18 cellular contexts compared by ENCODE assay signal in genomic region chr4:61517144-61517543, GRCh38.
A peak's percentile ranks its signal among the peaks of the same experiment; 100 is the strongest.
DNase-seq lines count a peak whose midpoint lies in the region; ATAC-seq and TF ChIP-seq lines count a peak whose summit lies in the region.
"Had no signal": no experiment of that assay in that cellular context is flagged by ENCODE, and none has a peak within 500 bp of the region (broad histone marks: within the 10 kb centered on the region; RNA-seq: fewer than 3 reads in every experiment).

No MANE protein-coding gene starts in this region.

- no peaks in the 10 kb centered on the region for H3K27me3 Mint-ChIP-seq in GM23338 (ENCODE audit: insufficient read depth, low read depth, poor library complexity)
- no peaks in the 10 kb centered on the region for H3K27me3 Mint-ChIP-seq in neural crest cell (ENCODE audit: low read depth)
- no peaks in the 10 kb centered on the region for H3K27me3 Mint-ChIP-seq in MCF 10A (ENCODE audit: insufficient read depth, unreplicated experiment)
- H3K27me3 Mint-ChIP-seq: activated T-helper 17 cell treated with anti-CD3 and anti-CD28 coated beads, Interleukin-2, amount 50 U/mL, for 72 hours; naive B cell had no signal

- H3K4me2 ChIP-seq in GM23338 = peak overlapping the region; percentile 66

- H3K27ac ChIP-seq in GM23338 (ENCODE audit: low read depth) (no peak overlapping the region), Panc1 (ENCODE audit: low read length) (no peak overlapping the region)
- H3K27ac ChIP-seq: gastrocnemius medialis, left lung, psoas muscle, VCaP had no signal

- H3K4me1 Mint-ChIP-seq in GM23338 (peaks cover 53% of the 10 kb centered on the region), neural crest cell (peaks cover 18% of the 10 kb centered on the region), MCF 10A (ENCODE audit: insufficient read depth, unreplicated experiment) (peaks cover 11% of the 10 kb centered on the region)
- H3K4me1 Mint-ChIP-seq: activated T-helper 17 cell treated with anti-CD3 and anti-CD28 coated beads, Interleukin-2, amount 50 U/mL, for 72 hours; naive B cell had no signal

- H2AFZ ChIP-seq in GM23338 = no peak overlapping the region; the same call in 1 of the 2 replicates

- H3K4me3 Mint-ChIP-seq in GM23338 (peak overlapping the region; percentile 64; the same call in 2 of the 3 replicates), neural crest cell (no peak overlapping the region), MCF 10A (ENCODE audit: unreplicated experiment) (no peak overlapping the region)
- H3K4me3 Mint-ChIP-seq: activated T-helper 17 cell treated with anti-CD3 and anti-CD28 coated beads, Interleukin-2, amount 50 U/mL, for 72 hours; naive B cell had no signal

- peak; percentile 54 to 64 for TF ChIP-seq CTCF in GM23338 (conservative IDR thresholded peaks at IDR 0.05; ENCODE audit: low read depth in 2 of 2)
- TF ChIP-seq CTCF in Panc1 (IDR thresholded peaks at IDR 0.05) = peak; percentile 31
- TF ChIP-seq CTCF in neural crest cell (conservative IDR thresholded peaks at IDR 0.05) = peak; percentile 52
- TF ChIP-seq CTCF in MCF 10A (IDR thresholded peaks at IDR 0.05; ENCODE audit: unreplicated experiment) = no peak
- no peak for TF ChIP-seq CTCF in GM13976 (IDR thresholded peaks at IDR 0.05; ENCODE audit: borderline replicate concordance, control extremely low read depth, extremely low read depth, insufficient read depth, missing control alignments)

- ATAC-seq in GM23338 (peak; percentile 99), Panc1 (peak; percentile 60), HG03045 (IDR thresholded peaks at IDR 0.05; ENCODE audit: unreplicated experiment) (no peak)
- ATAC-seq: activated T-helper 17 cell treated with anti-CD3 and anti-CD28 coated beads, Interleukin-2, amount 50 U/mL, for 72 hours; gastrocnemius medialis; left lung; psoas muscle had no signal

- in situ Hi-C loops in Panc1 (cut with HindIII; ENCODE audit: low pct_unique_long_range_greater_than_20kb, low sequenced_read_pairs) (no loop called here), GM13976 (cut with MboI; ENCODE audit: low sequenced_read_pairs, unreplicated experiment) (no loop called here)

- H3K9me3 Mint-ChIP-seq in GM23338 = no peaks in the 10 kb centered on the region
- peaks cover 4% of the 10 kb centered on the region for H3K9me3 Mint-ChIP-seq in neural crest cell
- H3K9me3 Mint-ChIP-seq in MCF 10A (ENCODE audit: unreplicated experiment) = no peaks in the 10 kb centered on the region

- H3K36me3 Mint-ChIP-seq in GM23338 (ENCODE audit: low read depth) (no peaks in the 10 kb centered on the region), neural crest cell (ENCODE audit: low read depth) (peaks cover 9% of the 10 kb centered on the region), MCF 10A (ENCODE audit: insufficient read depth, unreplicated experiment) (no peaks in the 10 kb centered on the region)
- H3K36me3 Mint-ChIP-seq: naive B cell had no signal

- POLR2A ChIA-PET in Panc1 (lab: Charles Lee) (no interaction called here), MCF 10A (lab: Yijun Ruan, JAX) (no interaction called here)

- no peaks in the 10 kb centered on the region for H3K9me2 ChIP-seq in GM23338 (ENCODE audit: insufficient read depth)

- H3K27ac Mint-ChIP-seq in GM23338 (peak overlapping the region; percentile 82; the same call in 1 of the 2 replicates), neural crest cell (ENCODE audit: unreplicated experiment) (no peak overlapping the region), MCF 10A (ENCODE audit: low read depth, unreplicated experiment) (no peak overlapping the region)
- H3K27ac Mint-ChIP-seq: activated T-helper 17 cell treated with anti-CD3 and anti-CD28 coated beads, Interleukin-2, amount 50 U/mL, for 72 hours; naive B cell had no signal

- H3K36me3 ChIP-seq in GM23338 (ENCODE audit: insufficient read depth) (no peaks in the 10 kb centered on the region), Panc1 (ENCODE audit: control insufficient read depth, insufficient read depth, low read length) (no peaks in the 10 kb centered on the region), iPS-15b (ENCODE audit: control insufficient read depth, insufficient read depth, low read length) (no peaks in the 10 kb centered on the region)
- H3K36me3 ChIP-seq: gastrocnemius medialis, left lung had no signal

- no peaks in the 10 kb centered on the region for H3K9me3 ChIP-seq in Panc1 (ENCODE audit: control insufficient read depth, insufficient read depth, low read depth, low read length)
- H3K9me3 ChIP-seq in iPS-15b (ENCODE audit: control insufficient read depth, insufficient read depth, low read length) = no peaks in the 10 kb centered on the region
- H3K9me3 ChIP-seq: gastrocnemius medialis, left lung, psoas muscle had no signal

- no peak overlapping the region for H3K9ac ChIP-seq in iPS-15b (ENCODE audit: low read depth, low read length)

- BruUV-seq in Panc1 (replicated peaks; lab: Mats Ljungman, UMichigan) = no TSS peak
- BruUV-seq in MCF 10A (replicated peaks; lab: Mats Ljungman, UMichigan) = no TSS peak

- no peaks in the 10 kb centered on the region for H4K20me1 ChIP-seq in GM23338 (replicated peaks; ENCODE audit: insufficient read depth)

- H3F3A ChIP-seq in GM23338 (replicated peaks; ENCODE audit: low read depth) = no peaks in the 10 kb centered on the region

- H3K4me3 ChIP-seq in GM23338 (peak overlapping the region; percentile 42), Panc1 (ENCODE audit: low read depth in 2 of 2, low read length in 2 of 2) (no peak overlapping the region), iPS-15b (ENCODE audit: low read depth, low read length) (peak overlapping the region; percentile 46)
- H3K4me3 ChIP-seq: gastrocnemius medialis, left lung, psoas muscle had no signal

- H3K27me3 ChIP-seq in GM23338 (ENCODE audit: insufficient read depth) (no peaks in the 10 kb centered on the region), Panc1 (ENCODE audit: control insufficient read depth, insufficient read depth, low read length) (no peaks in the 10 kb centered on the region), iPS-15b (ENCODE audit: control insufficient read depth, insufficient read depth, low read length) (no peaks in the 10 kb centered on the region)
- H3K27me3 ChIP-seq: gastrocnemius medialis had no signal

- peaks cover 41% of the 10 kb centered on the region for H3K4me1 ChIP-seq in GM23338 (ENCODE audit: insufficient read depth)
- no peaks in the 10 kb centered on the region for H3K4me1 ChIP-seq in Panc1 (ENCODE audit: control insufficient read depth, insufficient read depth, low read length)
- peaks cover 20% of the 10 kb centered on the region for H3K4me1 ChIP-seq in iPS-15b (ENCODE audit: control insufficient read depth, insufficient read depth, low read length)
- H3K4me1 ChIP-seq: gastrocnemius medialis, left lung, psoas muscle had no signal

- intact Hi-C loops in Panc1 (cut with micrococcal nuclease; ENCODE audit: unreplicated experiment) (no loop called here), MCF 10A (cut with micrococcal nuclease) (no loop called here)

- DNase-seq in GM23338 (ENCODE audit: low spot score) = peak; percentile 90
- DNase-seq in Panc1 (ENCODE audit: low read depth, low spot score) = no peak
- peak; percentile 27 for DNase-seq in neural crest cell (ENCODE audit: low read depth, low spot score)
- DNase-seq in MCF 10A (ENCODE audit: unreplicated experiment) = no peak
- DNase-seq in GM13976 (ENCODE audit: low spot score) = no peak
- no peak for DNase-seq in effector CD4-positive, alpha-beta T cell
- DNase-seq: AML-193, amniotic stem cell, gastrocnemius medialis, naive B cell, NCI-H2029, psoas muscle, T-helper 1 cell had no signal

- CTCF ChIA-PET in Panc1 (lab: Charles Lee) = no interaction called here
- CTCF ChIA-PET in MCF 10A (lab: Yijun Ruan, JAX) = interaction anchor here (0.6 kb wide), 1 partner anchor 999 kb away, joined by 3 read pairs; no protein-coding TSS in a partner anchor

- H3K79me2 ChIP-seq in GM23338 (replicated peaks; ENCODE audit: insufficient read depth) = no peaks in the 10 kb centered on the region

TF ChIP-seq in GM23338, 12 proteins besides CTCF, POLR2A, EP300 and RAD21 (continues in another document):
- TF ChIP-seq ZNF331 (CRISPR knock-in tag; IDR thresholded peaks at IDR 0.05; ENCODE audit: low read depth) (no peak), CREB1 (CRISPR knock-in tag; IDR thresholded peaks at IDR 0.05; ENCODE audit: low read depth) (no peak), POLR2AphosphoS5 (IDR thresholded peaks at IDR 0.05; ENCODE audit: low read depth) (no peak), ZNF114 (CRISPR knock-in tag; IDR thresholded peaks at IDR 0.05) (no peak), REST (IDR thresholded peaks at IDR 0.05; ENCODE audit: unreplicated experiment) (no peak), JUNB (IDR thresholded peaks at IDR 0.05; ENCODE audit: unreplicated experiment) (no peak), NANOG (IDR thresholded peaks at IDR 0.05; ENCODE audit: borderline replicate concordance) (no peak), EZH2phosphoT487 (IDR thresholded peaks at IDR 0.05; ENCODE audit: unreplicated experiment) (no peak), EZH2 (IDR thresholded peaks at IDR 0.05; ENCODE audit: low read depth, unreplicated experiment) (no peak)

Comparison
In these comparisons a context has a peak if more than half of its experiments do, and no peak if none do; other contexts are left out.
1. DNase-seq: peak in GM23338 (single experiment) and neural crest cell (single experiment); none in Panc1 (single experiment), MCF 10A (single experiment), GM13976 (single experiment) and effector CD4-positive, alpha-beta T cell (single experiment).
2. H3K4me3 ChIP-seq: peak in GM23338 (single experiment) and iPS-15b (single experiment); none in Panc1 (0 of 2).
3. CTCF ChIP-seq: peak in GM23338 (2 of 2), Panc1 (single experiment) and neural crest cell (single experiment); none in MCF 10A (single experiment) and GM13976 (single experiment).